8 cellular contexts compared by ENCODE assay signal in the genomic region with DNA sequence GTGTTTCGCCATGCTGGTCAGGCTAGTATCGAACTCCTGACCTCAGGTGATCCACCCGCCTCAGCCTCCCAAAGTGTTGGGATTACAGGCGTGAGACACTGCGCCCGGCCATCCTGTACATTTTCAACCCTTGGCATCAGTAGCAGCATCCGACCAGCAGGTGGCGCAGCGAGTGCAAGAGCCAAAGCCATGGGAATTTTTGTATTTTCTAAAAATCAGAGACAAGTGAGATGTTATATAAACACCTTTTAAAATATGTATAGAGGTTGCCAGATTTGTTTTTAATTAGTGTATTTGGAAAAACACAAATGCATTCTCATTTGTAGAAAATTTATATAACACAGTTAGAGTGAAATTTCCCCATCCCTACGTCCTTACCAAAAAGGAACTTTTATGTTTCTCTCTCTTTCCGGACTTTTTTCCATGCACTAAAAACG. TPM values are rescaled to one million over a fixed set of nuclear protein-coding genes. Genes with fewer than 3 reads are reported as not detected.
DNase-seq lines count a peak whose midpoint lies in the region; ATAC-seq, FAIRE-seq and TF ChIP-seq lines count a peak whose summit lies in the region.

No MANE protein-coding gene starts in this region.

- H3K4me1 Mint-ChIP-seq in WTC11: peaks cover 40% of the 10 kb centered on the region

- H3K36me3 ChIP-seq in bronchial epithelial cell (ENCODE audit: control insufficient read depth, insufficient read depth, low read length): no peaks in the 10 kb centered on the region

- H3K27ac Mint-ChIP-seq in WTC11: no peak overlapping the region

- H3K4me3 Mint-ChIP-seq in WTC11: no peak overlapping the region

- POLR2A ChIA-PET in WTC11 (lab: Charles Lee): no interaction called here

- no peak for FAIRE-seq in bronchial epithelial cell (lab: Jason Lieb, UNC)

- no peaks in the 10 kb centered on the region for H3K27me3 ChIP-seq in bronchial epithelial cell (ENCODE audit: control insufficient read depth, insufficient read depth, low read length)

- peak; percentile 59 for DNase-seq in AG20443 (ENCODE audit: low spot score)
- DNase-seq in NCI-H2107 (lab: John Stamatoyannopoulos, UW): peak; percentile 47
- peak; percentile 84 for DNase-seq in WTC11 (ENCODE audit: low spot score)
- peak; percentile 64 for DNase-seq in bronchial epithelial cell (ENCODE audit: low read depth)
- peak; percentile 32 for DNase-seq in kidney glomerular epithelial cell (lab: John Stamatoyannopoulos, UW)
- peak; percentile 83 to 86 for DNase-seq in stimulated activated CD4-positive, alpha-beta T cell treated with anti-CD3 and anti-CD28 coated beads, Interleukin-2, amount 100 ng/mL, for 24 hours

- CTCF ChIA-PET in WTC11 (lab: Charles Lee): interaction anchor here (1.1 to 6.4 kb wide), 10 partner anchors 9 to 231 kb away, joined by 3 to 25 read pairs (median 6); no protein-coding TSS in a partner anchor

- TF ChIP-seq CTCF in WTC11 (IDR thresholded peaks at IDR 0.05) (peak; percentile 90), bronchial epithelial cell (IDR thresholded peaks at IDR 0.05; ENCODE audit: insufficient read depth, low read length, severe bottlenecking) (peak; percentile 70)

- ATAC-seq in GM19351 (IDR thresholded peaks at IDR 0.05; ENCODE audit: unreplicated experiment) (peak; percentile 53), WTC11 (peak; percentile 43; the same call in 1 of the 2 replicates), HG02973 (IDR thresholded peaks at IDR 0.05; ENCODE audit: unreplicated experiment) (no peak)

- H3K4me3 ChIP-seq in bronchial epithelial cell (ENCODE audit: low read depth, low read length): no peak overlapping the region

- no peaks in the 10 kb centered on the region for H3K27me3 Mint-ChIP-seq in WTC11 (ENCODE audit: low read depth)

- peaks cover 4% of the 10 kb centered on the region for H3K9me3 Mint-ChIP-seq in WTC11

- no peaks in the 10 kb centered on the region for H3K36me3 Mint-ChIP-seq in WTC11

TF ChIP-seq in WTC11, 78 proteins besides CTCF, POLR2A, EP300 and RAD21:
- TF ChIP-seq TCF7 (CRISPR knock-in tag; IDR thresholded peaks at IDR 0.05; ENCODE audit: low read depth) (no peak), ZBTB21 (CRISPR knock-in tag; IDR thresholded peaks at IDR 0.05; ENCODE audit: borderline replicate concordance) (0 out of 2 replicates have a peak, but pooled peaks have one; percentile 30), NR3C1 (CRISPR knock-in tag; conservative IDR thresholded peaks at IDR 0.05; ENCODE audit: low read depth) (no peak), TEAD1 (CRISPR knock-in tag; IDR thresholded peaks at IDR 0.05) (no peak), USF2 (CRISPR knock-in tag; IDR thresholded peaks at IDR 0.05) (no peak), GABPB1 (CRISPR knock-in tag; IDR thresholded peaks at IDR 0.05) (peak; percentile 58; the same call in 1 of the 2 replicates), FOXP1 (CRISPR knock-in tag; IDR thresholded peaks at IDR 0.05; ENCODE audit: borderline replicate concordance) (no peak), PRDM15 (CRISPR knock-in tag; IDR thresholded peaks at IDR 0.05) (no peak)
- TF ChIP-seq, protein P1, sequence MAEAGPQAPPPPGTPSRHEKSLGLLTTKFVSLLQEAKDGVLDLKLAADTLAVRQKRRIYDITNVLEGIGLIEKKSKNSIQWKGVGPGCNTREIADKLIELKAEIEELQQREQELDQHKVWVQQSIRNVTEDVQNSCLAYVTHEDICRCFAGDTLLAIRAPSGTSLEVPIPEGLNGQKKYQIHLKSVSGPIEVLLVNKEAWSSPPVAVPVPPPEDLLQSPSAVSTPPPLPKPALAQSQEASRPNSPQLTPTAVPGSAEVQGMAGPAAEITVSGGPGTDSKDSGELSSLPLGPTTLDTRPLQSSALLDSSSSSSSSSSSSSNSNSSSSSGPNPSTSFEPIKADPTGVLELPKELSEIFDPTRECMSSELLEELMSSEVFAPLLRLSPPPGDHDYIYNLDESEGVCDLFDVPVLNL (CRISPR knock-in tag; IDR thresholded peaks at IDR 0.05; ENCODE audit: borderline replicate concordance, low read depth): no peak

RNA-seq across cellular contexts. Expression of gene MOGAT1, which starts 36.8 kb away (rescaled TPM):
- 0.62 to 1.2 TPM (median 0.72 TPM) in 3 replicates for total RNA-seq in WTC11 (2021)
- total RNA-seq in bronchial epithelial cell: not detected in 2 replicates

RNA-seq across cellular contexts. Expression of gene FARSB, which starts 52.4 kb away (rescaled TPM):
- total RNA-seq in WTC11 (2021): 26.8 to 31.0 TPM (median 27.2 TPM) in 3 replicates
- total RNA-seq in bronchial epithelial cell: 12.9 and 13.6 TPM in 2 replicates

Comparison
In these comparisons a context has a peak if more than half of its experiments do, and no peak if none do; other contexts are left out.
1. DNase-seq: peak in every context shown above with its lines; median percentile 84 in stimulated activated CD4-positive, alpha-beta T cell treated with anti-CD3 and anti-CD28 coated beads, Interleukin-2, amount 100 ng/mL, for 24 hours; 84 in WTC11; 64 in bronchial epithelial cell; 59 in AG20443; 47 in NCI-H2107; 32 in kidney glomerular epithelial cell.